ENCODE assay signal across 1 cellular context in the genomic region with DNA sequence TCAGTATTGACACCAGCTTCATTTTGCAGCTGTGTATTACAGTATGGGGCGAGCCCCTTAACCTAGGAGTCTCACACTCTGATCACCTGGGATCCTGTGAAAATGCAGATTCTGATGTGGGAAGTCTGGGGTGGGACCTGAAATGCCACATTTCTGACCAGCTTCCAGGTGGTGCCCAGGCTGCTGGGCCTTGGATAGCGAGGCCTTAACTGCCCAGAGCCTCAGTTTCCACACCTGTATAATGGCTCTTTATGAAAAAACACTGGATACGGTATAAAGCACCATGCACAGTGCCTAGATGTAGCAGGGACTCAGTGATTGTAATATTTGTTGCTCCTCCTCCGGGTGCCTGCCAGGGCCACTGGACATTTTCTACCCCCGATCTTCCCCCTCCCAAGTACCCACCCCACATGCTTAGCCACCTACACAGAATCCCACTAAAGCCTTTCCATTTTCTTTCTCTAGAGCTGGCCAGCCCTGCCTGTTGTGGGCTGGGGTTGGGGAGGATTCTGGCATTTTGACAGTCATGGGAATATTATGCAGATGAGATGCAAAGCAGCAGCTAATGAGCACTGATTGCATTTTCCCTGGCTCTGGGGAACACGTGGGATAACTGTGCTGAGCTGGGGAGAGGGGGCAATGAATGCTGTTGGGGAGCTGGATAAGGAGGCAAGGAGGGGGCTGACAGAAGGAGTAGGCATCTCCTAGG.
TF ChIP-seq lines count a peak whose summit lies in the region.

No MANE protein-coding gene starts in this region.

TF ChIP-seq in WTC11, 78 proteins besides CTCF, POLR2A, EP300 and RAD21 (continued from another document):
- TF ChIP-seq, protein P1, sequence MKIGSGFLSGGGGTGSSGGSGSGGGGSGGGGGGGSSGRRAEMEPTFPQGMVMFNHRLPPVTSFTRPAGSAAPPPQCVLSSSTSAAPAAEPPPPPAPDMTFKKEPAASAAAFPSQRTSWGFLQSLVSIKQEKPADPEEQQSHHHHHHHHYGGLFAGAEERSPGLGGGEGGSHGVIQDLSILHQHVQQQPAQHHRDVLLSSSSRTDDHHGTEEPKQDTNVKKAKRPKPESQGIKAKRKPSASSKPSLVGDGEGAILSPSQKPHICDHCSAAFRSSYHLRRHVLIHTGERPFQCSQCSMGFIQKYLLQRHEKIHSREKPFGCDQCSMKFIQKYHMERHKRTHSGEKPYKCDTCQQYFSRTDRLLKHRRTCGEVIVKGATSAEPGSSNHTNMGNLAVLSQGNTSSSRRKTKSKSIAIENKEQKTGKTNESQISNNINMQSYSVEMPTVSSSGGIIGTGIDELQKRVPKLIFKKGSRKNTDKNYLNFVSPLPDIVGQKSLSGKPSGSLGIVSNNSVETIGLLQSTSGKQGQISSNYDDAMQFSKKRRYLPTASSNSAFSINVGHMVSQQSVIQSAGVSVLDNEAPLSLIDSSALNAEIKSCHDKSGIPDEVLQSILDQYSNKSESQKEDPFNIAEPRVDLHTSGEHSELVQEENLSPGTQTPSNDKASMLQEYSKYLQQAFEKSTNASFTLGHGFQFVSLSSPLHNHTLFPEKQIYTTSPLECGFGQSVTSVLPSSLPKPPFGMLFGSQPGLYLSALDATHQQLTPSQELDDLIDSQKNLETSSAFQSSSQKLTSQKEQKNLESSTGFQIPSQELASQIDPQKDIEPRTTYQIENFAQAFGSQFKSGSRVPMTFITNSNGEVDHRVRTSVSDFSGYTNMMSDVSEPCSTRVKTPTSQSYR (CRISPR knock-in tag; IDR thresholded peaks at IDR 0.05): no peak
- TF ChIP-seq, protein P2, sequence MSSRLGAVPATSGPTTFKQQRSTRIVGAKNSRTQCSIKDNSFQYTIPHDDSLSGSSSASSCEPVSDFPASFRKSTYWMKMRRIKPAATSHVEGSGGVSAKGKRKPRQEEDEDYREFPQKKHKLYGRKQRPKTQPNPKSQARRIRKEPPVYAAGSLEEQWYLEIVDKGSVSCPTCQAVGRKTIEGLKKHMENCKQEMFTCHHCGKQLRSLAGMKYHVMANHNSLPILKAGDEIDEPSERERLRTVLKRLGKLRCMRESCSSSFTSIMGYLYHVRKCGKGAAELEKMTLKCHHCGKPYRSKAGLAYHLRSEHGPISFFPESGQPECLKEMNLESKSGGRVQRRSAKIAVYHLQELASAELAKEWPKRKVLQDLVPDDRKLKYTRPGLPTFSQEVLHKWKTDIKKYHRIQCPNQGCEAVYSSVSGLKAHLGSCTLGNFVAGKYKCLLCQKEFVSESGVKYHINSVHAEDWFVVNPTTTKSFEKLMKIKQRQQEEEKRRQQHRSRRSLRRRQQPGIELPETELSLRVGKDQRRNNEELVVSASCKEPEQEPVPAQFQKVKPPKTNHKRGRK (CRISPR knock-in tag; IDR thresholded peaks at IDR 0.05; ENCODE audit: borderline replicate concordance): no peak
- TF ChIP-seq ATF2 (CRISPR knock-in tag; IDR thresholded peaks at IDR 0.05; ENCODE audit: borderline replicate concordance, low read depth) (no peak), KAT7 (CRISPR knock-in tag; IDR thresholded peaks at IDR 0.05; ENCODE audit: borderline replicate concordance) (no peak)
